15 cellular contexts compared by ENCODE assay signal in the genomic region with DNA sequence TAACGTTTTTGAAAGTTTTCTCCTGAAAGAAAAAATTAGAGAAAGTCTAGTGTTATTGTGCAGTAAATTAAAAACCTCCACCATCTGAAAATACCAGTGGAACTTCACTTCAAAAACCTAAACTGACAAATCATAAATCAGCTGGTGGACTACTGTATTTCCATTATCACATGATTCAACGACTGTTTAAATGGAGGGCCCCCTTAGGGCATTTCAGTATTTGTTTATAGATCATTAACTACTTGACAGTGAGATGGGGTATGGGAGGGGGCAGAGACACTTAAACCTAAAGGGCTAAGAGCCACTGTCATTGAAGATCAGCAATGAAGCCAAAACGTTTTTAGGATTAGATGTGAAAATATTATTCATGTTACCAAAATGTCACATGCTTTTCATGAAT. TPM values are rescaled to one million over a fixed set of nuclear protein-coding genes. Genes with fewer than 3 reads are reported as not detected.
A peak's percentile ranks its signal among the peaks of the same experiment; 100 is the strongest.
DNase-seq lines count a peak whose midpoint lies in the region; ATAC-seq and TF ChIP-seq lines count a peak whose summit lies in the region.
"Had no signal": no experiment of that assay in that cellular context is flagged by ENCODE, and none has a peak within 500 bp of the region (broad histone marks: within the 10 kb centered on the region; RNA-seq: fewer than 3 reads in every experiment).

No MANE protein-coding gene starts in this region.

- H3K4me3 ChIP-seq in mesenchymal stem cell (ENCODE audit: insufficient read depth in 1 of 2, low read depth in 1 of 2, low read length in 2 of 2) = no peak overlapping the region
- no peak overlapping the region for H3K4me3 ChIP-seq in esophagus muscularis mucosa
- H3K4me3 ChIP-seq: A549 had no signal

- TF ChIP-seq EP300 in esophagus muscularis mucosa (IDR thresholded peaks at IDR 0.05) = no peak

- no peak for TF ChIP-seq POLR2A in esophagus muscularis mucosa (IDR thresholded peaks at IDR 0.05; ENCODE audit: low read depth)
- no peak for TF ChIP-seq POLR2A in erythroblast (IDR thresholded peaks at IDR 0.05; ENCODE audit: low read length)

- no peaks in the 10 kb centered on the region for H3K9me3 ChIP-seq in mesenchymal stem cell (ENCODE audit: control insufficient read depth, low read length)
- no peaks in the 10 kb centered on the region for H3K9me3 ChIP-seq in esophagus muscularis mucosa
- H3K9me3 ChIP-seq: A549 had no signal

- H3K79me1 ChIP-seq in mesenchymal stem cell (replicated peaks; ENCODE audit: low read length, poor library complexity, severe bottlenecking) = no peaks in the 10 kb centered on the region

- H2BK12ac ChIP-seq in mesenchymal stem cell (ENCODE audit: low read length in 2 of 2) = no peak overlapping the region

- ATAC-seq in HG02798 (IDR thresholded peaks at IDR 0.05; ENCODE audit: poor library complexity, unreplicated experiment) = no peak
- ATAC-seq: A549, HepG2 had no signal

- peak overlapping the region; percentile 4 for H3K9ac ChIP-seq in mesenchymal stem cell (ENCODE audit: low read length)

- H3K27me3 ChIP-seq in mesenchymal stem cell (ENCODE audit: control insufficient read depth in 1 of 2, insufficient read depth in 1 of 2, low read length in 2 of 2) (no peaks in the 10 kb centered on the region), esophagus muscularis mucosa (no peaks in the 10 kb centered on the region)

- no peak overlapping the region for H2BK15ac ChIP-seq in mesenchymal stem cell (ENCODE audit: low read depth, poor library complexity, severe bottlenecking)

- 0% methylated on average over 1 of the region's 3 CpGs for WGBS in mesenchymal stem cell
- WGBS in esophagus muscularis mucosa = 44% methylated on average over 3 of the region's 3 CpGs

- no peak overlapping the region for H2AFZ ChIP-seq in mesenchymal stem cell (ENCODE audit: low read depth, low read length)

- H3K36me3 ChIP-seq in mesenchymal stem cell (ENCODE audit: control insufficient read depth in 1 of 2, insufficient read depth in 2 of 2, low read depth in 1 of 2, low read length in 2 of 2) = peaks cover 5 to 45% of the 10 kb centered on the region in 2 experiments
- H3K36me3 ChIP-seq in esophagus muscularis mucosa = peaks cover 13 to 54% (median 35%) of the 10 kb centered on the region in 4 donors

- H2AK5ac ChIP-seq in mesenchymal stem cell (ENCODE audit: low read length, severe bottlenecking) = no peak overlapping the region

- H3K4me2 ChIP-seq in mesenchymal stem cell (ENCODE audit: low read length, poor library complexity, severe bottlenecking) = no peak overlapping the region
- H3K4me2 ChIP-seq: A549 had no signal

- H3K18ac ChIP-seq in mesenchymal stem cell (ENCODE audit: low read depth in 1 of 2, low read length in 2 of 2) = no peak overlapping the region

- H3K23ac ChIP-seq in mesenchymal stem cell (ENCODE audit: low read length in 2 of 2) = no peak overlapping the region

- no peak overlapping the region for H4K8ac ChIP-seq in mesenchymal stem cell (ENCODE audit: low read length)

- no peak overlapping the region for H3K4ac ChIP-seq in mesenchymal stem cell (ENCODE audit: low read depth in 1 of 2, low read length in 2 of 2)

- H4K91ac ChIP-seq in mesenchymal stem cell (ENCODE audit: low read length) = no peak overlapping the region

- H2BK120ac ChIP-seq in mesenchymal stem cell (ENCODE audit: low read depth, low read length) = no peak overlapping the region

- H3K14ac ChIP-seq in mesenchymal stem cell (ENCODE audit: low read length in 2 of 2) = no peak overlapping the region

- H2BK5ac ChIP-seq in mesenchymal stem cell (ENCODE audit: low read depth, low read length, poor library complexity, severe bottlenecking) = no peak overlapping the region

- H3K4me1 ChIP-seq in mesenchymal stem cell (ENCODE audit: control insufficient read depth, insufficient read depth, low read depth, low read length) (peaks cover 7% of the 10 kb centered on the region), esophagus muscularis mucosa (peaks cover 0 to 6% (median 0%) of the 10 kb centered on the region in 4 donors)

- DNase-seq in NCI-H2081 (lab: John Stamatoyannopoulos, UW) (peak; percentile 16 to 50), NCI-H2081 treated with DMSO at 0.1 percent for 48 hours (lab: John Stamatoyannopoulos, UW) (no peak), NCI-H1417 (lab: John Stamatoyannopoulos, UW) (peak; percentile 33 to 98 (median 89)), NCI-H526 treated with DMSO at 0.1 percent for 48 hours (lab: John Stamatoyannopoulos, UW) (peak; percentile 54), mesenchymal stem cell (no peak), esophagus muscularis mucosa (ENCODE audit: extremely low spot score) (no peak), erythroblast (lab: John Stamatoyannopoulos, UW) (no peak)
- DNase-seq: COR-L47, DMS153, GDM1, NCI-H2029 treated with DMSO at 0.1 percent for 48 hours, NCI-H446 treated with DMSO at 0.1 percent for 48 hours had no signal

- intact Hi-C loops in esophagus muscularis mucosa (cut with DNase I) = no loop called here

- TF ChIP-seq CTCF in esophagus muscularis mucosa (IDR thresholded peaks at IDR 0.05) = no peak

- H3K27ac ChIP-seq in mesenchymal stem cell (ENCODE audit: low read length, poor library complexity, severe bottlenecking) = peak overlapping the region; percentile 90
- no peak overlapping the region for H3K27ac ChIP-seq in esophagus muscularis mucosa (replicated peaks in 1 of 4)
- H3K27ac ChIP-seq: A549 had no signal

RNA-seq across cellular contexts. Expression of gene C15orf61, which starts 8.8 kb away (rescaled TPM):
- 3.9 TPM for polyA plus RNA-seq in mesenchymal stem cell (2013, experiment 1 of 2)
- polyA plus RNA-seq in mesenchymal stem cell (2013, experiment 2 of 2) = 4.9 TPM
- 1 to 10 TPM; 3.8 to 8.1 (median 5.7) TPM for total RNA-seq in esophagus muscularis mucosa

RNA-seq across cellular contexts. Expression of gene MAP2K5, which starts 30.4 kb away (rescaled TPM):
- 14.1 TPM for polyA plus RNA-seq in mesenchymal stem cell (2013, experiment 1 of 2)
- 13.7 TPM for polyA plus RNA-seq in mesenchymal stem cell (2013, experiment 2 of 2)
- 10 to 100 TPM in 3 of 4 donors, 1 to 10 TPM in 1; 7.8 to 11.9 (median 10.6) TPM for total RNA-seq in esophagus muscularis mucosa

Comparison
In these comparisons a context has a peak if more than half of its experiments do, and no peak if none do; other contexts are left out.
1. DNase-seq: peak in NCI-H2081 (2 of 2), NCI-H1417 (3 of 3) and NCI-H526 treated with DMSO at 0.1 percent for 48 hours (single experiment); none in NCI-H2081 treated with DMSO at 0.1 percent for 48 hours (single experiment), mesenchymal stem cell (single experiment), esophagus muscularis mucosa (single experiment) and erythroblast (0 of 2).